Comparison of ENCODE assay signal across 8 cellular contexts in genomic region chrX:101485212-101486064, GRCh38. TPM values are rescaled to one million over a fixed set of nuclear protein-coding genes. Genes with fewer than 3 reads are reported as not detected.
DNase-seq lines count a peak whose midpoint lies in the region; ATAC-seq and TF ChIP-seq lines count a peak whose summit lies in the region.

Gene ARMCX4 (plus strand): TSS chrX:101485456. CDS start chrX:101488590, 3,134 bp downstream.

- TF ChIP-seq CTCF in lower lobe of right lung (IDR thresholded peaks at IDR 0.05) = no peak

- no peak within 1 kb of the TSS for H3K27ac ChIP-seq in lower lobe of right lung

- DNase-seq in DMS153 (lab: John Stamatoyannopoulos, UW) (peak; percentile 8), NCI-H1417 (lab: John Stamatoyannopoulos, UW) (peak; percentile 15 to 90 (median 84)), dermis microvascular lymphatic vessel endothelial cell (ENCODE audit: low read depth in 2 of 2) (peak; percentile 20 to 73), lower lobe of right lung (peak; percentile 55), COLO829 (ENCODE audit: low spot score) (no peak), LoVo (ENCODE audit: low spot score) (no peak)
- peak; percentile 11 to 34 for DNase-seq in activated CD4-positive, alpha-beta T cell treated with anti-CD3 and anti-CD28 coated beads for 4 hours
- peak; percentile 55 for DNase-seq in stimulated activated CD4-positive, alpha-beta T cell treated with anti-CD3 and anti-CD28 coated beads, Interleukin-4, amount 100 ng/mL, for 1 hour

- no peaks in the 10 kb centered on the region for H3K36me3 ChIP-seq in lower lobe of right lung

- no peaks in the 10 kb centered on the region for H3K4me1 ChIP-seq in lower lobe of right lung

- H3K9me3 ChIP-seq in lower lobe of right lung = no peaks in the 10 kb centered on the region

- ATAC-seq in lower lobe of right lung = peak; percentile 85 to 86

- intact Hi-C loops in lower lobe of right lung (cut with DNase I) = no loop called here

- H3K4me3 ChIP-seq in lower lobe of right lung = peak within 1 kb of the TSS; percentile 49

- no peaks in the 10 kb centered on the region for H3K27me3 ChIP-seq in lower lobe of right lung (ENCODE audit: low read depth)

RNA-seq across cellular contexts. Expression of gene ARMCX4, which starts in this region (rescaled TPM):
- total RNA-seq in dermis microvascular lymphatic vessel endothelial cell (3.3 and 3.4 TPM in 2 replicates), lower lobe of right lung (14.3 TPM)

Comparison
In these comparisons a context has a peak if more than half of its experiments do, and no peak if none do; other contexts are left out.
1. DNase-seq: peak in DMS153 (single experiment), NCI-H1417 (3 of 3), activated CD4-positive, alpha-beta T cell treated with anti-CD3 and anti-CD28 coated beads for 4 hours (2 of 2), dermis microvascular lymphatic vessel endothelial cell (2 of 2), lower lobe of right lung (single experiment) and stimulated activated CD4-positive, alpha-beta T cell treated with anti-CD3 and anti-CD28 coated beads, Interleukin-4, amount 100 ng/mL, for 1 hour (single experiment); none in COLO829 (single experiment) and LoVo (single experiment).